25 cellular contexts compared by ENCODE assay signal in the genomic region with DNA sequence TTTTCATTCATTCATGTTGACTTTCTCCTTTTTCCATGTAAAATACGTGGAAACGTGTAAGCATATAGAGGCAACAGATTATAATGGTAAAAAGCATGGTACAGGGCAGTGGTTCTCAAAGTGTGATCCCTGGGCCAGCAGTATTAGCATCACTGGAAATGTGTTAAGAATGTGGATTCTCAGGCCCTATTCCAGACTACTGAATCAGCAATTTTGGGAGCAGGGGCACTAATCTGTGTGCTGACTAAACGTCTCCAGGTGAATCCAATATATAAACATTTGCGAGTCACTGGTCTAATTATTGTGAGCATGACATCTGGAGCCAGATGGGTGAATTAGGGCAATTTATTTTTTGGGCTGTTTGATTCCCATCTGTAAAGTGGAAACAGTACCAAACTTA. TPM values are rescaled to one million over a fixed set of nuclear protein-coding genes. Genes with fewer than 3 reads are reported as not detected.
DNase-seq lines count a peak whose midpoint lies in the region; ATAC-seq, FAIRE-seq and TF ChIP-seq lines count a peak whose summit lies in the region.
"Had no signal": no experiment of that assay in that cellular context is flagged by ENCODE, and none has a peak within 500 bp of the region (broad histone marks: within the 10 kb centered on the region; RNA-seq: fewer than 3 reads in every experiment).

No MANE protein-coding gene starts in this region.

- H3K9ac ChIP-seq in K562 (ENCODE audit: insufficient read depth in 1 of 2, low read depth in 2 of 2, low read length in 2 of 2) = no peak overlapping the region
- H3K9ac ChIP-seq: BLaER1 treated with 17β-estradiol and CSF1 and Interleukin-3, amounts not matched to agents 10 nM and 100 nM had no signal

- no peak for TF ChIP-seq CTCF in A549 (IDR thresholded peaks at IDR 0.05)
- TF ChIP-seq CTCF in LNCaP clone FGC (IDR thresholded peaks at IDR 0.05; ENCODE audit: control insufficient read depth, extremely low read depth, insufficient read depth) = no peak
- no peak for TF ChIP-seq CTCF in K562 (IDR thresholded peaks at IDR 0.05 in 2 of 3, conservative IDR thresholded peaks at IDR 0.05 in 1 of 3; ENCODE audit: insufficient read depth in 2 of 3, low read depth in 1 of 3, low read length in 3 of 3)

- FAIRE-seq in A549 (lab: Jason Lieb, UNC) (no peak), K562 (lab: Jason Lieb, UNC) (no peak)
- FAIRE-seq: A204.1, GM12891, GM18507 had no signal

- TF ChIP-seq RAD21 in A549 (conservative IDR thresholded peaks at IDR 0.05 in 1 of 2, IDR thresholded peaks at IDR 0.05 in 1 of 2) = no peak
- TF ChIP-seq RAD21 in K562 (CRISPR knock-in tag; conservative IDR thresholded peaks at IDR 0.05 in 1 of 2, IDR thresholded peaks at IDR 0.05 in 1 of 2) = no peak

- ATAC-seq in A549 = no peak
- ATAC-seq in K562 = no peak
- ATAC-seq in HG03442 (IDR thresholded peaks at IDR 0.05; ENCODE audit: unreplicated experiment) = no peak
- no peak for ATAC-seq in left colon
- ATAC-seq: GM23338 had no signal

- TF ChIP-seq POLR2A in A549 (IDR thresholded peaks at IDR 0.05; ENCODE audit: low read length) = no peak
- TF ChIP-seq POLR2A in K562 (conservative IDR thresholded peaks at IDR 0.05) = no peak

- H3K27me3 ChIP-seq in K562 (ENCODE audit: control insufficient read depth in 2 of 2, insufficient read depth in 2 of 2, low read length in 2 of 2) = no peaks in the 10 kb centered on the region; a peak in 2 of 5 replicates
- H3K27me3 ChIP-seq: BLaER1 treated with 17β-estradiol and CSF1 and Interleukin-3, amounts not matched to agents 10 nM and 100 nM had no signal

- no peak for TF ChIP-seq EP300 in A549 (IDR thresholded peaks at IDR 0.05)
- TF ChIP-seq EP300 in K562 (IDR thresholded peaks at IDR 0.05; ENCODE audit: low read length) = no peak

- in situ Hi-C loops in K562 (cut with MboI) = no loop called here

- CTCF ChIA-PET in A549 (lab: Yijun Ruan, JAX) (no interaction called here), K562 (lab: Yijun Ruan, JAX; ENCODE audit: low intra/inter-chr PET ratio) (no interaction called here)

- H3K79me2 ChIP-seq in K562 (ENCODE audit: control insufficient read depth, insufficient read depth, low read length) = no peaks in the 10 kb centered on the region

- H3K4me2 ChIP-seq in A549 (no peak overlapping the region), K562 (ENCODE audit: insufficient read depth, low read length) (no peak overlapping the region)
- H3K4me2 ChIP-seq: BLaER1 treated with 17β-estradiol and CSF1 and Interleukin-3, amounts not matched to agents 10 nM and 100 nM; GM23338 had no signal

- intact Hi-C loops in K562 (cut with micrococcal nuclease) (no loop called here), left colon (cut with DNase I, micrococcal nuclease) (no loop called here)

- BruUV-seq in K562 (replicated peaks; lab: Mats Ljungman, UMichigan) = no TSS peak

- H3K4me1 ChIP-seq in A549 (no peaks in the 10 kb centered on the region), K562 (replicated peaks in 1 of 2; ENCODE audit: control insufficient read depth in 2 of 2, insufficient read depth in 2 of 2, low read length in 2 of 2) (peaks cover 0 to 6% of the 10 kb centered on the region in 2 experiments; a peak in 2 of 5 replicates)
- H3K4me1 ChIP-seq: BE2C; BLaER1 treated with 17β-estradiol and CSF1 and Interleukin-3, amounts not matched to agents 10 nM and 100 nM had no signal

- no peaks in the 10 kb centered on the region for H4K20me1 ChIP-seq in K562 (replicated peaks; ENCODE audit: control insufficient read depth, insufficient read depth, low read length)
- H4K20me1 ChIP-seq: BLaER1 treated with 17β-estradiol and CSF1 and Interleukin-3, amounts not matched to agents 10 nM and 100 nM had no signal

- no peaks in the 10 kb centered on the region for H3K9me1 ChIP-seq in K562 (ENCODE audit: control insufficient read depth, insufficient read depth, low read length)

- DNase-seq in NCI-H82 (lab: John Stamatoyannopoulos, UW) = peak; percentile 8
- DNase-seq in NCI-H82 treated with DMSO at 0.1 percent for 48 hours (lab: John Stamatoyannopoulos, UW; ENCODE audit: unreplicated experiment) = no peak
- no peak for DNase-seq in A549 (ENCODE audit: low read depth in 1 of 2, low spot score in 1 of 2)
- no peak for DNase-seq in LNCaP clone FGC (ENCODE audit: low read depth)
- no peak for DNase-seq in K562 (ENCODE audit: extremely low read depth in 1 of 4, low spot score in 3 of 4)
- no peak for DNase-seq in activated CD4-positive, CD25-positive, alpha-beta regulatory T cell treated with anti-CD3 and anti-CD28 coated beads, Interleukin-2, amount 50 U/mL, for 72 hours
- DNase-seq in left colon = no peak
- DNase-seq: ACHN; AML-193; BE2C; Calu3; CD4-positive, alpha-beta memory T cell; COR-L47; DMS53; DMS79 treated with DMSO at 0.1 percent for 48 hours; GF-D8; H7; HCEC 1CT had no signal

- H3K9me3 ChIP-seq in A549 (no peaks in the 10 kb centered on the region), K562 (replicated peaks; ENCODE audit: control insufficient read depth, insufficient read depth, low read depth, low read length) (no peaks in the 10 kb centered on the region)
- H3K9me3 ChIP-seq: BE2C had no signal

- POLR2A ChIA-PET in A549 (lab: Yijun Ruan, JAX) = no interaction called here
- POLR2A ChIA-PET in K562 (lab: Yijun Ruan, JAX) = interaction anchor here (0.6 kb wide), 1 partner anchor 12 kb away, joined by 3 read pairs; no protein-coding TSS in a partner anchor

- no peak overlapping the region for H2AFZ ChIP-seq in K562 (ENCODE audit: low read depth, low read length)
- H2AFZ ChIP-seq: GM23338 had no signal

- H3K36me3 ChIP-seq in K562 (ENCODE audit: control insufficient read depth, insufficient read depth, low read length) = no peaks in the 10 kb centered on the region
- H3K36me3 ChIP-seq: BE2C; BLaER1 treated with 17β-estradiol and CSF1 and Interleukin-3, amounts not matched to agents 10 nM and 100 nM had no signal

- H3K4me3 ChIP-seq in A549 (no peak overlapping the region), LNCaP clone FGC (ENCODE audit: low read depth, low read length) (peak overlapping the region; percentile 3; the same call in 1 of the 2 replicates), K562 (no peak overlapping the region)
- H3K4me3 ChIP-seq: BLaER1 treated with 17β-estradiol and CSF1 and Interleukin-3, amounts not matched to agents 10 nM and 100 nM; GM23338 had no signal

- no peak overlapping the region for H3K27ac ChIP-seq in A549
- H3K27ac ChIP-seq in K562 (ENCODE audit: extremely low read depth, low read depth, low read length) = no peak overlapping the region
- H3K27ac ChIP-seq: BLaER1 treated with 17β-estradiol and CSF1 and Interleukin-3, amounts not matched to agents 10 nM and 100 nM had no signal

- WGBS in A549 (ENCODE audit: missing lambda C conversion rate) = 2% methylated on average over 4 of the region's 4 CpGs
- 5% methylated on average over 4 of the region's 4 CpGs for WGBS in K562 (ENCODE audit: insufficient coverage, low coverage, missing lambda C conversion rate)

TF ChIP-seq in A549, 52 proteins besides CTCF, POLR2A, EP300 and RAD21:
- no peak for TF ChIP-seq JUN (IDR thresholded peaks at IDR 0.05)
- no peak for TF ChIP-seq BHLHE40 (IDR thresholded peaks at IDR 0.05; ENCODE audit: low read depth, low read length)
- TF ChIP-seq MAFK (IDR thresholded peaks at IDR 0.05; ENCODE audit: partially characterized antibody) = peak; percentile 66

TF ChIP-seq in K562, 482 proteins besides CTCF, POLR2A, EP300 and RAD21:
- TF ChIP-seq MAFF (IDR thresholded peaks at IDR 0.05; ENCODE audit: low read length) (peak; percentile 27; the same call in 1 of the 2 replicates), MAFK (IDR thresholded peaks at IDR 0.05; ENCODE audit: low read length) (peak; percentile 41; the same call in 1 of the 2 replicates), SAP30 (IDR thresholded peaks at IDR 0.05; ENCODE audit: borderline replicate concordance, insufficient read depth, low read depth, low read length, poor library complexity, severe bottlenecking) (no peak), ZNF316 (IDR thresholded peaks at IDR 0.05) (peak; percentile 64; the same call in 1 of the 2 replicates), MAFG (tag; conservative IDR thresholded peaks at IDR 0.05) (peak; percentile 50), ETV6 (IDR thresholded peaks at IDR 0.05; ENCODE audit: borderline replicate concordance in 1 of 2, low read depth in 2 of 2, low read length in 1 of 2) (no peak), ETV6 (CRISPR knock-in tag; IDR thresholded peaks at IDR 0.05; ENCODE audit: borderline replicate concordance) (no peak), C11orf30 (IDR thresholded peaks at IDR 0.05; ENCODE audit: low read depth) (peak; percentile 51)

RNA-seq across cellular contexts. Expression of gene GPR158, which starts 5.1 kb away (rescaled TPM):
- 0.01 and 0.05 TPM in 2 replicates for polyA plus RNA-seq in A549 (2011; rRNA removed)
- not detected in 2 replicates for polyA plus RNA-seq in A549 (2012; cell fraction: cytosol; rRNA removed)
- not detected in 2 replicates for polyA plus RNA-seq in A549 (2012; cell fraction: nucleus; rRNA removed)
- polyA plus RNA-seq in A549 (2017; fragmentation: RNase III; extraction: RNeasy Plus Mini Kit Qiagen cat#74134 plus additional on column Dnase treatment) = 0.03 TPM in 1 of 3 replicates, not detected in the others
- not detected in 2 replicates for polyA minus RNA-seq in A549 (2011; rRNA and poly(A)+ RNA removed)
- total RNA-seq in K562 (2011; cell fraction: chromatin; rRNA removed; ENCODE audit: low replicate concordance) = 5.8 and 17.5 TPM in 2 replicates
- 2.5 and 3.9 TPM in 2 replicates for total RNA-seq in K562 (2011; cell fraction: nucleolus; rRNA removed)
- 8.4 and 11.6 TPM in 2 replicates for total RNA-seq in K562 (2011; cell fraction: nucleoplasm; rRNA removed)
- 4.4 and 5.1 TPM in 2 replicates for total RNA-seq in K562 (2014; rRNA removed)
- total RNA-seq in K562 (2014; rRNA removed; fragmentation: Illumina TruSeq; extraction: Trizol) = 7.6 and 9.2 TPM in 2 replicates
- total RNA-seq in K562 (2015; rRNA removed; fragmentation: Illumina TruSeq; extraction: Trizol) = 7.0 and 7.6 TPM in 2 replicates
- total RNA-seq in K562 (2021) = 4.2 and 5.4 TPM in 2 replicates
- polyA plus RNA-seq in K562 (2011; rRNA removed) = 1.9 and 4.0 TPM in 2 replicates
- polyA plus RNA-seq in K562 (2011; cell fraction: cytosol; rRNA removed) = 0.72 and 0.77 TPM in 2 replicates
- 3.1 and 4.3 TPM in 2 replicates for polyA plus RNA-seq in K562 (2011; cell fraction: nucleus; rRNA removed)
- polyA plus RNA-seq in K562 (2012) = 3.9 and 4.7 TPM in 2 replicates
- polyA plus RNA-seq in K562 (2014; fragmentation: Illumina TruSeq; extraction: Trizol) = 4.1 and 5.9 TPM in 2 replicates
- 1 to 10 TPM; 4.4 to 5.0 TPM for polyA plus RNA-seq in K562 (2014; fragmentation: Nextera tagmentation; extraction: Ambion mirVana)
- polyA plus RNA-seq in K562 (2014; rRNA removed) = 3.5 and 4.4 TPM in 2 replicates
- 3.4 and 4.2 TPM in 2 replicates for polyA minus RNA-seq in K562 (2011; rRNA and poly(A)+ RNA removed)
- 0.82 and 5.4 TPM in 2 replicates for polyA minus RNA-seq in K562 (2011; cell fraction: cytosol; rRNA and poly(A)+ RNA removed)
- polyA minus RNA-seq in K562 (2011; cell fraction: nucleus; rRNA and poly(A)+ RNA removed) = 5.7 and 7.1 TPM in 2 replicates
- under 1 TPM; 0.15 to 0.42 TPM for total RNA-seq in left colon
- total RNA-seq: Calu3; CD4-positive, alpha-beta memory T cell; G401 had no signal
- polyA plus RNA-seq: CD4-positive, alpha-beta memory T cell had no signal
